10 cellular contexts compared by ENCODE assay signal in the genomic region with DNA sequence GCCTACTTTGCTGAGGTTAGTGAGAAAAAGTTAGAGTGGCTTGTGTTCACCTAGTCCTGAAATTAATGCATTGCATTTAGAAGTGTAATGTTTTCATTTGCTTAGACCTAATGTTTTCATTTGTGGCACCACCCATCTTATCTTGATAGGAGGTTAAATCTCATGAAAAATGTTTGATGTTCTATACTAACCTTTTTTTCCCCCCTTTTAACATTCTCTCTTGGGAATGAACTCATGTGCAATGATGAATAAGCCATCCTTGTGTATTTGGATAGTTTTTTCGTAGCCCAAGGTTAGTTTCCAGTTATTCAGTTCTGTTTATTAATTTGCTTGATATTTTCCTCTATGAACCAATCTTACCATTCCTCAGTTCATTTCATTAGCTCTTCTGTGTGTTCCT. TPM values are rescaled to one million over a fixed set of nuclear protein-coding genes. Genes with fewer than 3 reads are reported as not detected.
DNase-seq lines count a peak whose midpoint lies in the region; ATAC-seq, FAIRE-seq and TF ChIP-seq lines count a peak whose summit lies in the region.
"Had no signal": no experiment of that assay in that cellular context is flagged by ENCODE, and none has a peak within 500 bp of the region (broad histone marks: within the 10 kb centered on the region; RNA-seq: fewer than 3 reads in every experiment).

No MANE protein-coding gene starts in this region.

- H3K9me3 Mint-ChIP-seq in CD8-positive, alpha-beta T cell = no peaks in the 10 kb centered on the region
- peaks cover 5% of the 10 kb centered on the region for H3K9me3 Mint-ChIP-seq in neural crest cell

- intact Hi-C loops in CD8-positive, alpha-beta T cell (cut with DNase I, micrococcal nuclease) = loop anchor here (5.0 kb wide), 4 partner anchors 113 to 972 kb away; partner anchors contain the start of genes CCDC186 (in 1 of the 2), DCLRE1A (in 1 of the 2), NHLRC2 (in 1 of the 2) and TRUB1 (in 1 of the 2)

- H2AFZ ChIP-seq in Loucy (ENCODE audit: low read length) = no peak overlapping the region

- H3K4me3 Mint-ChIP-seq in CD8-positive, alpha-beta T cell = peak overlapping the region; percentile 54
- peak overlapping the region; percentile 70 for H3K4me3 Mint-ChIP-seq in neural crest cell

- H3K4me1 Mint-ChIP-seq in CD8-positive, alpha-beta T cell (ENCODE audit: low read depth) = peaks cover 56% of the 10 kb centered on the region
- H3K4me1 Mint-ChIP-seq in neural crest cell = peaks cover 19% of the 10 kb centered on the region

- H3K27ac Mint-ChIP-seq in CD8-positive, alpha-beta T cell = no peak overlapping the region
- H3K27ac Mint-ChIP-seq in neural crest cell (ENCODE audit: unreplicated experiment) = no peak overlapping the region

- H3K27me3 Mint-ChIP-seq in CD8-positive, alpha-beta T cell (ENCODE audit: low read depth) = no peaks in the 10 kb centered on the region
- H3K27me3 Mint-ChIP-seq in neural crest cell (ENCODE audit: low read depth) = no peaks in the 10 kb centered on the region

- H3K9me2 ChIP-seq in Loucy (replicated peaks; ENCODE audit: low read depth, low read length) = no peaks in the 10 kb centered on the region

- no peak for DNase-seq in CD8-positive, alpha-beta T cell
- DNase-seq in effector memory CD4-positive, alpha-beta T cell = no peak
- DNase-seq in neural crest cell (ENCODE audit: low read depth, low spot score) = no peak
- no peak for DNase-seq in caudate nucleus (lab: John Stamatoyannopoulos, UW)
- no peak for DNase-seq in RCC 7860 (ENCODE audit: low spot score)
- DNase-seq in GM10266 (ENCODE audit: extremely low spot score) = no peak
- no peak for DNase-seq in 8988T
- DNase-seq: central memory CD4-positive, alpha-beta T cell had no signal

- H3K9ac ChIP-seq in Loucy (ENCODE audit: low read depth, low read length, poor library complexity, severe bottlenecking) = peak overlapping the region; percentile 87

- no peaks in the 10 kb centered on the region for H3K9me3 ChIP-seq in CD8-positive, alpha-beta T cell (ENCODE audit: low read length)
- no peaks in the 10 kb centered on the region for H3K9me3 ChIP-seq in Loucy (ENCODE audit: insufficient read depth, low read depth, low read length)
- no peaks in the 10 kb centered on the region for H3K9me3 ChIP-seq in effector memory CD4-positive, alpha-beta T cell (ENCODE audit: control insufficient read depth, low read length)

- H3K4me2 ChIP-seq in Loucy (ENCODE audit: low read depth, low read length, poor library complexity, severe bottlenecking) = peak overlapping the region; percentile 100

- TF ChIP-seq CTCF in CD8-positive, alpha-beta T cell (IDR thresholded peaks at IDR 0.05) = no peak
- TF ChIP-seq CTCF in Loucy (conservative IDR thresholded peaks at IDR 0.05; ENCODE audit: low read length) (no peak), neural crest cell (conservative IDR thresholded peaks at IDR 0.05) (no peak), GM10266 (IDR thresholded peaks at IDR 0.05; ENCODE audit: control insufficient read depth, insufficient read depth, low read depth, missing control alignments) (no peak)

- peaks cover 50% of the 10 kb centered on the region for H4K20me1 ChIP-seq in Loucy (ENCODE audit: insufficient read depth, low read length, poor library complexity, severe bottlenecking)

- peaks cover 11% of the 10 kb centered on the region for H3K4me1 ChIP-seq in CD8-positive, alpha-beta T cell (ENCODE audit: insufficient read depth, low read length)
- H3K4me1 ChIP-seq in Loucy (ENCODE audit: insufficient read depth, low read length, poor library complexity, severe bottlenecking) = peaks cover 58% of the 10 kb centered on the region
- no peaks in the 10 kb centered on the region for H3K4me1 ChIP-seq in effector memory CD4-positive, alpha-beta T cell (ENCODE audit: control insufficient read depth, insufficient read depth, low read length, poor library complexity, severe bottlenecking)

- H3K4me3 ChIP-seq in CD8-positive, alpha-beta T cell (ENCODE audit: low read depth, low read length) = no peak overlapping the region
- peak overlapping the region; percentile 81 for H3K4me3 ChIP-seq in Loucy (ENCODE audit: low read length, poor library complexity, severe bottlenecking)
- peak overlapping the region; percentile 2 for H3K4me3 ChIP-seq in effector memory CD4-positive, alpha-beta T cell (ENCODE audit: insufficient read depth, low read depth, low read length, poor library complexity, severe bottlenecking)

- no peaks in the 10 kb centered on the region for H3K27me3 ChIP-seq in CD8-positive, alpha-beta T cell (ENCODE audit: insufficient read depth, low read length)
- no peaks in the 10 kb centered on the region for H3K27me3 ChIP-seq in Loucy (ENCODE audit: insufficient read depth, low read length, poor library complexity, severe bottlenecking)
- no peaks in the 10 kb centered on the region for H3K27me3 ChIP-seq in effector memory CD4-positive, alpha-beta T cell (replicated peaks; ENCODE audit: control insufficient read depth, insufficient read depth, low read length, poor library complexity, severe bottlenecking)

- H3K36me3 Mint-ChIP-seq in CD8-positive, alpha-beta T cell = peaks cover 13% of the 10 kb centered on the region
- H3K36me3 Mint-ChIP-seq in neural crest cell (ENCODE audit: low read depth) = peaks cover 8% of the 10 kb centered on the region

- CTCF ChIA-PET in CD8-positive, alpha-beta T cell (lab: Charles Lee) = no interaction called here

- FAIRE-seq in RCC 7860 (lab: Jason Lieb, UNC) = no peak

- H3F3A ChIP-seq in Loucy (ENCODE audit: low read depth) = no peaks in the 10 kb centered on the region

- H3K27ac ChIP-seq in CD8-positive, alpha-beta T cell (ENCODE audit: low read depth, low read length) = no peak overlapping the region
- no peak overlapping the region for H3K27ac ChIP-seq in effector memory CD4-positive, alpha-beta T cell (ENCODE audit: insufficient read depth, low read length, poor library complexity, severe bottlenecking)
- H3K27ac ChIP-seq in caudate nucleus (ENCODE audit: low read depth, low read length) = no peak overlapping the region

- H3K79me2 ChIP-seq in Loucy (ENCODE audit: insufficient read depth, low read length) = peaks cover 81% of the 10 kb centered on the region

- ATAC-seq in CD8-positive, alpha-beta T cell = no peak
- ATAC-seq: activated CD4-positive, CD25-positive, alpha-beta regulatory T cell treated with anti-CD3 and anti-CD28 coated beads, Interleukin-2, amount 50 U/mL, for 24 hours had no signal

- POLR2A ChIA-PET in CD8-positive, alpha-beta T cell (lab: Charles Lee) = no interaction called here

- no peaks in the 10 kb centered on the region for H3K36me3 ChIP-seq in CD8-positive, alpha-beta T cell (ENCODE audit: insufficient read depth, low read length)
- no peaks in the 10 kb centered on the region for H3K36me3 ChIP-seq in Loucy (ENCODE audit: insufficient read depth, low read length)
- H3K36me3 ChIP-seq in effector memory CD4-positive, alpha-beta T cell (ENCODE audit: control insufficient read depth, insufficient read depth, low read length) = no peaks in the 10 kb centered on the region

RNA-seq across cellular contexts. Expression of gene FHIP2A, which starts 2.8 kb away (rescaled TPM):
- total RNA-seq in CD8-positive, alpha-beta T cell = 10 to 100 TPM; 62.0 to 66.4 TPM
- 14.4 and 17.0 TPM in 2 replicates for total RNA-seq in neural crest cell
